In the genomic region with DNA sequence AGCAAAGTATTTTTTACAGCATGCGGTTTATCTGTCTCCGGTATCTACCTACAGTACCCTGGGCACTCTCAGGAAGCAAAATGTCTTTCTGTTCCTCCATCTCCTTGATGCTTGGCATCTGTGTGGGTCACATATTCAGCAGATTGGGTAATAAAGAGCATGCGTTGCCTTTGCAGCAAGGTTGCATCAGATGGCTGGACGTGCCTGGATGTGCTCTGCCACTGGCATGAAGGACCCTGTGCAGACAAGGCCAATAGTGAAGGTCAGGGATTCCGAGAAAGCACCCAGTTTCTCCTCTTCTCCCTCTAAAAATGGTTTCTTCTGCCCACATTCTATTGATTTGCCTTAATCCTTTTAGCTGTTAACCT, we compare ENCODE assay signal across 11 cellular contexts. TPM values are rescaled to one million over a fixed set of nuclear protein-coding genes. Genes with fewer than 3 reads are reported as not detected.
DNase-seq lines count a peak whose midpoint lies in the region; ATAC-seq and TF ChIP-seq lines count a peak whose summit lies in the region.
"Had no signal": no experiment of that assay in that cellular context is flagged by ENCODE, and none has a peak within 500 bp of the region (broad histone marks: within the 10 kb centered on the region; RNA-seq: fewer than 3 reads in every experiment).

No MANE protein-coding gene starts in this region.

- no peaks in the 10 kb centered on the region for H3K27me3 ChIP-seq in Caco-2 (replicated peaks; ENCODE audit: control insufficient read depth, insufficient read depth, low read length)
- no peaks in the 10 kb centered on the region for H3K27me3 ChIP-seq in SJCRH30
- H3K27me3 ChIP-seq in left lung, result no peaks in the 10 kb centered on the region

- H3K36me3 Mint-ChIP-seq in Caco-2 (ENCODE audit: insufficient read depth, unreplicated experiment) (peaks cover 11% of the 10 kb centered on the region), osteocyte (ENCODE audit: unreplicated experiment) (peaks cover 33% of the 10 kb centered on the region)

- no peak overlapping the region for H3K4me3 ChIP-seq in Caco-2 (ENCODE audit: low read depth, low read length)
- H3K4me3 ChIP-seq in SJCRH30, result no peak overlapping the region
- no peak overlapping the region for H3K4me3 ChIP-seq in left lung

- H3K9me3 ChIP-seq in Caco-2 (no peaks in the 10 kb centered on the region), SJCRH30 (replicated peaks) (no peaks in the 10 kb centered on the region), left lung (no peaks in the 10 kb centered on the region)

- intact Hi-C loops in Caco-2 (cut with micrococcal nuclease; ENCODE audit: unreplicated experiment) (no loop called here), left lung (cut with DNase I) (no loop called here)

- CTCF ChIA-PET in Caco-2 (lab: Charles Lee), result no interaction called here

- H3K36me3 ChIP-seq in Caco-2 (ENCODE audit: control insufficient read depth, insufficient read depth, low read length), result no peaks in the 10 kb centered on the region
- no peaks in the 10 kb centered on the region for H3K36me3 ChIP-seq in SJCRH30
- no peaks in the 10 kb centered on the region for H3K36me3 ChIP-seq in left lung

- H3K4me1 Mint-ChIP-seq in Caco-2 (ENCODE audit: low read depth, unreplicated experiment), result peaks cover 28% of the 10 kb centered on the region
- peaks cover 86% of the 10 kb centered on the region for H3K4me1 Mint-ChIP-seq in osteocyte (ENCODE audit: unreplicated experiment)

- peak overlapping the region; percentile 22; the same call in 1 of the 2 replicates for H3K27ac ChIP-seq in SJCRH30
- no peak overlapping the region for H3K27ac ChIP-seq in left lung

- DNase-seq in Caco-2 (no peak), SJCRH30 (no peak), fibroblast of peridontal ligament (ENCODE audit: extremely low read depth) (peak; percentile 67), osteocyte (ENCODE audit: extremely low spot score, unreplicated experiment) (no peak), putamen (ENCODE audit: low spot score) (no peak), left lung (no peak), DMS79 (lab: John Stamatoyannopoulos, UW) (no peak)
- DNase-seq in activated T-cell treated with anti-CD3 and anti-CD28 coated beads, Interleukin-2, amount 50 U/mL, for 48 hours, result no peak
- DNase-seq: cerebellar nuclear complex, DMS153, NCI-H2029 treated with DMSO at 0.1 percent for 48 hours had no signal

- no peaks in the 10 kb centered on the region for H3K27me3 Mint-ChIP-seq in Caco-2 (ENCODE audit: insufficient read depth, unreplicated experiment)
- H3K27me3 Mint-ChIP-seq in osteocyte (ENCODE audit: unreplicated experiment), result no peaks in the 10 kb centered on the region

- BruUV-seq in Caco-2 (replicated peaks; lab: Mats Ljungman, UMichigan), result no TSS peak

- H3K9me3 Mint-ChIP-seq in Caco-2 (ENCODE audit: unreplicated experiment) (no peaks in the 10 kb centered on the region), osteocyte (ENCODE audit: unreplicated experiment) (no peaks in the 10 kb centered on the region)

- TF ChIP-seq CTCF in Caco-2 (IDR thresholded peaks at IDR 0.05; ENCODE audit: insufficient read depth in 1 of 2, low read depth in 1 of 2, low read length in 1 of 2, severe bottlenecking in 1 of 2, unreplicated experiment in 1 of 2), result no peak
- no peak for TF ChIP-seq CTCF in osteocyte (IDR thresholded peaks at IDR 0.05)
- no peak for TF ChIP-seq CTCF in left lung (IDR thresholded peaks at IDR 0.05)

- no peak for ATAC-seq in left lung

- peaks cover 23% of the 10 kb centered on the region for H3K4me1 ChIP-seq in Caco-2
- peaks cover 41% of the 10 kb centered on the region for H3K4me1 ChIP-seq in SJCRH30
- peaks cover 15 to 22% of the 10 kb centered on the region in 2 donors for H3K4me1 ChIP-seq in left lung

- H3K27ac Mint-ChIP-seq in Caco-2 (ENCODE audit: unreplicated experiment) (peak overlapping the region; percentile 66), osteocyte (ENCODE audit: unreplicated experiment) (peak overlapping the region; percentile 90)

- H3K4me3 Mint-ChIP-seq in Caco-2 (ENCODE audit: unreplicated experiment) (no peak overlapping the region), osteocyte (ENCODE audit: unreplicated experiment) (no peak overlapping the region)

- POLR2A ChIA-PET in Caco-2 (lab: Charles Lee), result interaction anchor here (1.0 kb wide), 1 partner anchor 60 kb away, joined by 3 read pairs; no protein-coding TSS in a partner anchor

RNA-seq across cellular contexts. Expression of a gene that starts 9.6 kb away (rescaled TPM):
- total RNA-seq in Caco-2 (2022) (19.9 and 21.4 TPM in 2 replicates), osteocyte (169 and 172 TPM in 2 replicates), left lung (10 to 100 TPM; 37.1 to 46.1 TPM)
- total RNA-seq in SJCRH30 (2014; rRNA removed; shearing (Covaris generic)), result 13.6 and 14.6 TPM in 2 replicates
